In genomic region chr11:70233034-70233433, GRCh38 we compare ENCODE assay signal across 22 cellular contexts.
"Had no signal": no experiment of that assay in that cellular context is flagged by ENCODE, and none has a peak within 500 bp of the region (broad histone marks: within the 10 kb centered on the region; RNA-seq: fewer than 3 reads in every experiment).

No MANE protein-coding gene starts in this region.

- ATAC-seq: natural killer cell, right cardiac atrium had no signal

- H3K4me3 Mint-ChIP-seq: activated B cell treated with CpG ODN at 0.5 μM for 24 hours; activated CD4-positive, alpha-beta T cell treated with anti-CD3 and anti-CD28 coated beads for 36 hours; activated naive CD4-positive, alpha-beta T cell treated with anti-CD3 and anti-CD28 coated beads, Interleukin-2, amount 10 ng/mL, durations not matched to agents 7 days and 5 days; natural killer cell; neural progenitor cell had no signal

- H3K9me3 ChIP-seq: esophagus squamous epithelium, left lung, lower lobe of right lung, suprapubic skin, tibial artery had no signal

- H3K27ac ChIP-seq: left lung, lower lobe of right lung, neural progenitor cell, suprapubic skin, tibial artery had no signal

- H3K36me3 ChIP-seq: esophagus squamous epithelium, left lung, lower lobe of right lung, neural progenitor cell, suprapubic skin, tibial artery had no signal

- DNase-seq: activated B cell treated with CpG ODN at 0.5 μM for 24 hours; activated CD4-positive, alpha-beta T cell treated with anti-CD3 and anti-CD28 coated beads for 36 hours; activated effector memory CD4-positive, alpha-beta T cell treated with Interleukin-2 at 50 U/mL for 16 hours; activated naive CD4-positive, alpha-beta T cell treated with anti-CD3 and anti-CD28 coated beads, Interleukin-2, amount 10 ng/mL, durations not matched to agents 7 days and 5 days; activated T-cell treated with anti-CD3 and anti-CD28 coated beads for 4 hours; amygdala; effector CD4-positive, alpha-beta T cell; esophagus squamous epithelium; lower lobe of right lung; mesendoderm; natural killer cell; posterior cingulate gyrus; stimulated activated CD4-positive, alpha-beta T cell treated with anti-CD3 and anti-CD28 coated beads, Interleukin-15, amount 100 ng/mL, for 24 hours; stimulated activated naive CD4-positive, alpha-beta T cell; tibial artery had no signal

- H3K4me3 ChIP-seq: esophagus squamous epithelium, left lung, lower lobe of right lung, neural progenitor cell, suprapubic skin, tibial artery had no signal

- H3K27me3 ChIP-seq: esophagus squamous epithelium, left lung, neural progenitor cell, suprapubic skin, tibial artery had no signal

- H3K9me3 Mint-ChIP-seq: activated B cell treated with CpG ODN at 0.5 μM for 24 hours; activated naive CD4-positive, alpha-beta T cell treated with anti-CD3 and anti-CD28 coated beads, Interleukin-2, amount 10 ng/mL, durations not matched to agents 7 days and 5 days; natural killer cell; neural progenitor cell had no signal

- H3K4me1 Mint-ChIP-seq: activated B cell treated with CpG ODN at 0.5 μM for 24 hours; activated CD4-positive, alpha-beta T cell treated with anti-CD3 and anti-CD28 coated beads for 36 hours; activated naive CD4-positive, alpha-beta T cell treated with anti-CD3 and anti-CD28 coated beads, Interleukin-2, amount 10 ng/mL, durations not matched to agents 7 days and 5 days; natural killer cell had no signal

- H3K27me3 Mint-ChIP-seq: activated CD4-positive, alpha-beta T cell treated with anti-CD3 and anti-CD28 coated beads for 36 hours had no signal

- H3K27ac Mint-ChIP-seq: activated B cell treated with CpG ODN at 0.5 μM for 24 hours; activated CD4-positive, alpha-beta T cell treated with anti-CD3 and anti-CD28 coated beads for 36 hours; activated naive CD4-positive, alpha-beta T cell treated with anti-CD3 and anti-CD28 coated beads, Interleukin-2, amount 10 ng/mL, durations not matched to agents 7 days and 5 days; natural killer cell had no signal

- H2AFZ ChIP-seq: neural progenitor cell had no signal

- FAIRE-seq: colon, frontal cortex, islet of Langerhans had no signal

- H3K36me3 Mint-ChIP-seq: activated naive CD4-positive, alpha-beta T cell treated with anti-CD3 and anti-CD28 coated beads, Interleukin-2, amount 10 ng/mL, durations not matched to agents 7 days and 5 days; natural killer cell; neural progenitor cell had no signal

- H3K9ac ChIP-seq: neural progenitor cell had no signal

- H3K4me2 ChIP-seq: neural progenitor cell had no signal

- H3K4me1 ChIP-seq: esophagus squamous epithelium, left lung, lower lobe of right lung, neural progenitor cell, suprapubic skin had no signal
